ENCODE assay signal across 15 cellular contexts in the genomic region with DNA sequence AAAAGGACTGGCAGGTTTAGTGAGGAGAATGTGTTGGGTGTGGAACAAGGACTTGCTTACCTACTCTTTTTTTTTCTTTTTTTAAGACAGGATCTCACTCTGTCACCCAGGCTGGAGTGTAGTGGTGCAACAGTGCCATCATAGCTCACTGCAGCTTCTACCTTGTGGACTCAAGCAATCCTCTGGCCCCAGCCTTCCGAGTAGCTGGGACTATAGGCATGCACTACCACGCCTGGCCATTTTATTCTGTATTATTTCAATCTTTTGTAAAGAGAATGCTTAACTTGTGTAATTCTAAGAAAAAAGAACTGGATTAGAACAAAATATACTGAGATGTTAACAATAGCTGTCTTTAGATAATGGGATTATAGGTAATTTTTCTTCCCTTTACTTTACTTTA. TPM values are rescaled to one million over a fixed set of nuclear protein-coding genes. Genes with fewer than 3 reads are reported as not detected.
A peak's percentile ranks its signal among the peaks of the same experiment; 100 is the strongest.
DNase-seq lines count a peak whose midpoint lies in the region; ATAC-seq, FAIRE-seq and TF ChIP-seq lines count a peak whose summit lies in the region.
"Had no signal": no experiment of that assay in that cellular context is flagged by ENCODE, and none has a peak within 500 bp of the region (broad histone marks: within the 10 kb centered on the region; RNA-seq: fewer than 3 reads in every experiment).

No MANE protein-coding gene starts in this region.

- no peaks in the 10 kb centered on the region for H3F3A ChIP-seq in PC-3 (ENCODE audit: low read length, unreplicated experiment)

- BruUV-seq in PC-3 (replicated peaks; lab: Mats Ljungman, UMichigan), result no TSS peak

- H3K9me3 ChIP-seq in HAP-1 (no peaks in the 10 kb centered on the region), PC-3 (ENCODE audit: low read length) (no peaks in the 10 kb centered on the region), iPS-20b (ENCODE audit: insufficient read depth, low read depth, low read length) (no peaks in the 10 kb centered on the region)

- DNase-seq in HAP-1 (ENCODE audit: low spot score in 2 of 2) (peak; percentile 53 to 66), PC-3 (no peak)
- DNase-seq in central memory CD4-positive, alpha-beta T cell, result no peak
- DNase-seq: CD4-positive, CD25-positive, alpha-beta regulatory T cell; GM23248; KBM-7; NCI-H1417 treated with DMSO at 0.1 percent for 48 hours; NCI-H1930; NCI-H510A; T-helper 2 cell had no signal

- H3K9me2 ChIP-seq in PC-3 (replicated peaks; ENCODE audit: low read length), result no peaks in the 10 kb centered on the region

- H3K27me3 ChIP-seq in HAP-1 (ENCODE audit: low read depth) (peaks cover 3% of the 10 kb centered on the region; the same call in 1 of the 2 replicates), PC-3 (ENCODE audit: low read length) (peaks cover 18% of the 10 kb centered on the region), iPS-20b (ENCODE audit: insufficient read depth, low read length) (no peaks in the 10 kb centered on the region)

- intact Hi-C loops in PC-3 (cut with micrococcal nuclease), result no loop called here

- no peak for TF ChIP-seq CTCF in PC-3 (conservative IDR thresholded peaks at IDR 0.05; ENCODE audit: low read depth, low read length)

- H3K4me3 ChIP-seq in HAP-1, result no peak overlapping the region
- no peak overlapping the region for H3K4me3 ChIP-seq in PC-3 (ENCODE audit: low read length)
- H3K4me3 ChIP-seq in iPS-20b (ENCODE audit: low read length), result no peak overlapping the region
- H3K4me3 ChIP-seq: GM23248 had no signal

- peaks cover 17% of the 10 kb centered on the region for H3K4me1 ChIP-seq in HAP-1
- no peaks in the 10 kb centered on the region for H3K4me1 ChIP-seq in PC-3 (ENCODE audit: insufficient read depth, low read length)
- H3K4me1 ChIP-seq in iPS-20b (ENCODE audit: insufficient read depth, low read length), result peaks cover 14% of the 10 kb centered on the region; the same call in 1 of the 2 replicates

- no peaks in the 10 kb centered on the region for H4K20me1 ChIP-seq in PC-3 (ENCODE audit: low read length)

- no peaks in the 10 kb centered on the region for H3K36me3 ChIP-seq in HAP-1 (replicated peaks)
- H3K36me3 ChIP-seq in PC-3 (ENCODE audit: low read depth, low read length), result no peaks in the 10 kb centered on the region
- peaks cover 12% of the 10 kb centered on the region; the same call in 1 of the 2 replicates for H3K36me3 ChIP-seq in iPS-20b (ENCODE audit: insufficient read depth, low read depth, low read length)

- H2AFZ ChIP-seq in PC-3 (ENCODE audit: low read length), result no peak overlapping the region
- H2AFZ ChIP-seq: GM23248 had no signal

- in situ Hi-C loops in HAP-1 (cut with MboI; ENCODE audit: low sequenced_read_pairs), result no loop called here

- peak; percentile 75 for FAIRE-seq in G401.6 (lab: Jason Lieb, UNC)

- no peak overlapping the region for H3K9ac ChIP-seq in PC-3 (ENCODE audit: low read length)
- H3K9ac ChIP-seq in iPS-20b (ENCODE audit: low read depth, low read length), result no peak overlapping the region; the same call in 1 of the 2 replicates
- H3K9ac ChIP-seq: GM23248 had no signal

- ATAC-seq in PC-3 (peak; percentile 45; the same call in 1 of the 2 replicates), GM19328 (IDR thresholded peaks at IDR 0.05; ENCODE audit: unreplicated experiment) (no peak), GM18907 (IDR thresholded peaks at IDR 0.05; ENCODE audit: unreplicated experiment) (no peak)

- no peaks in the 10 kb centered on the region for H3K79me2 ChIP-seq in PC-3 (ENCODE audit: low read length)

- no peak overlapping the region for H3K4me2 ChIP-seq in PC-3 (ENCODE audit: low read length)

- no peak overlapping the region for H3K27ac ChIP-seq in PC-3 (ENCODE audit: low read length)
- H3K27ac ChIP-seq in iPS-20b (ENCODE audit: low read length), result peak overlapping the region; percentile 25
- H3K27ac ChIP-seq: GM23248 had no signal

- POLR2A ChIA-PET in PC-3 (lab: Charles Lee; ENCODE audit: unreplicated experiment), result no interaction called here

- CTCF ChIA-PET in PC-3 (lab: Charles Lee), result interaction anchor here (1.3 kb wide), 1 partner anchor 20 kb away, joined by 3 read pairs; no protein-coding TSS in a partner anchor

RNA-seq across cellular contexts. Expression of gene VRTN, which starts 1.9 kb away (rescaled TPM):
- not detected in 2 replicates for total RNA-seq in PC-3 (2014; rRNA removed)
- total RNA-seq: B cell; CD4-positive, CD25-positive, alpha-beta regulatory T cell; GM23248 had no signal

RNA-seq across cellular contexts. Expression of gene ABCD4, which starts 43.6 kb away (rescaled TPM):
- 27.1 and 28.4 TPM in 2 replicates for total RNA-seq in PC-3 (2014; rRNA removed)

Comparison
In these comparisons a context has a peak if more than half of its experiments do, and no peak if none do; other contexts are left out.
1. DNase-seq: peak in HAP-1 (2 of 2); none in PC-3 (single experiment) and central memory CD4-positive, alpha-beta T cell (single experiment).